In genomic region chr2:236642584-236643291, GRCh38 we compare ENCODE assay signal across 10 cellular contexts.
DNase-seq lines count a peak whose midpoint lies in the region; ATAC-seq and TF ChIP-seq lines count a peak whose summit lies in the region.
"Had no signal": no experiment of that assay in that cellular context is flagged by ENCODE, and none has a peak within 500 bp of the region (broad histone marks: within the 10 kb centered on the region; RNA-seq: fewer than 3 reads in every experiment).

No MANE protein-coding gene starts in this region.

- no peaks in the 10 kb centered on the region for H3K36me3 ChIP-seq in heart right ventricle

- peak overlapping the region in 9 of 10 donors; percentile 20 to 83 (median 61) for H3K27ac ChIP-seq in heart right ventricle

- TF ChIP-seq CTCF in heart right ventricle (IDR thresholded peaks at IDR 0.05) (no peak), retinal pigment epithelial cell (conservative IDR thresholded peaks at IDR 0.05; ENCODE audit: low read depth, low read length) (no peak)

- H3K4me3 Mint-ChIP-seq in stimulated activated memory B cell treated with anti-CD40 and anti-IgM and Interleukin-4, amounts not matched to agents 10 μg/mL and 1 μg/mL and 100 μg/mL, for 72 hours, result no peak overlapping the region
- H3K4me3 Mint-ChIP-seq: naive thymus-derived CD8-positive, alpha-beta T cell had no signal

- peak; percentile 87 to 95 (median 92) for ATAC-seq in heart right ventricle
- no peak for ATAC-seq in HG02885 (IDR thresholded peaks at IDR 0.05; ENCODE audit: poor library complexity, unreplicated experiment)
- ATAC-seq in stimulated activated memory B cell treated with anti-CD40 and anti-IgM and Interleukin-4, amounts not matched to agents 10 μg/mL and 1 μg/mL and 100 μg/mL, for 72 hours, result no peak
- ATAC-seq: naive thymus-derived CD8-positive, alpha-beta T cell had no signal

- H3K4me1 ChIP-seq in heart right ventricle, result peaks cover 0 to 25% (median 7%) of the 10 kb centered on the region in 9 donors

- peaks cover 0 to 29% (median 4%) of the 10 kb centered on the region in 11 donors for H3K9me3 ChIP-seq in heart right ventricle

- no peaks in the 10 kb centered on the region for H3K36me3 Mint-ChIP-seq in stimulated activated memory B cell treated with anti-CD40 and anti-IgM and Interleukin-4, amounts not matched to agents 10 μg/mL and 1 μg/mL and 100 μg/mL, for 72 hours

- H3K9me3 Mint-ChIP-seq in stimulated activated memory B cell treated with anti-CD40 and anti-IgM and Interleukin-4, amounts not matched to agents 10 μg/mL and 1 μg/mL and 100 μg/mL, for 72 hours, result peaks cover 7% of the 10 kb centered on the region

- H3K27me3 ChIP-seq in heart right ventricle, result no peaks in the 10 kb centered on the region

- peaks cover 44% of the 10 kb centered on the region for H3K27me3 Mint-ChIP-seq in stimulated activated memory B cell treated with anti-CD40 and anti-IgM and Interleukin-4, amounts not matched to agents 10 μg/mL and 1 μg/mL and 100 μg/mL, for 72 hours

- DNase-seq in ELR (ENCODE audit: low read depth), result peak; percentile 90
- DNase-seq in amniotic epithelial cell (ENCODE audit: low read depth), result peak; percentile 99
- peak; percentile 74 to 88 for DNase-seq in heart right ventricle
- DNase-seq in retinal pigment epithelial cell (ENCODE audit: low read depth), result peak; percentile 93
- no peak for DNase-seq in inferior parietal cortex (ENCODE audit: extremely low spot score)
- DNase-seq in effector CD8-positive, alpha-beta T cell (lab: John Stamatoyannopoulos, UW), result no peak
- DNase-seq: naive thymus-derived CD8-positive, alpha-beta T cell; NCI-H446 treated with DMSO at 0.1 percent for 48 hours had no signal

- no peak overlapping the region for H3K27ac Mint-ChIP-seq in stimulated activated memory B cell treated with anti-CD40 and anti-IgM and Interleukin-4, amounts not matched to agents 10 μg/mL and 1 μg/mL and 100 μg/mL, for 72 hours
- H3K27ac Mint-ChIP-seq: naive thymus-derived CD8-positive, alpha-beta T cell had no signal

- H3K4me3 ChIP-seq in heart right ventricle (no peak overlapping the region), retinal pigment epithelial cell (ENCODE audit: low read length) (no peak overlapping the region)

- 24 to 31% methylated on average over 23 of the region's 23 CpGs for WGBS in heart right ventricle, 2 donors

- intact Hi-C loops in heart right ventricle (cut with DNase I), result loop anchor here in 1 of 10 donors (5.0 kb wide), 1 partner anchor 70 kb away; no protein-coding TSS in a partner anchor

- H3K4me1 Mint-ChIP-seq in stimulated activated memory B cell treated with anti-CD40 and anti-IgM and Interleukin-4, amounts not matched to agents 10 μg/mL and 1 μg/mL and 100 μg/mL, for 72 hours, result no peaks in the 10 kb centered on the region

Comparison
In these comparisons a context has a peak if more than half of its experiments do, and no peak if none do; other contexts are left out.
1. DNase-seq: peak in ELR (single experiment), amniotic epithelial cell (single experiment), heart right ventricle (2 of 2) and retinal pigment epithelial cell (single experiment); none in inferior parietal cortex (single experiment) and effector CD8-positive, alpha-beta T cell (single experiment).
2. ATAC-seq: peak in heart right ventricle (8 of 8); none in HG02885 (single experiment) and stimulated activated memory B cell treated with anti-CD40 and anti-IgM and Interleukin-4, amounts not matched to agents 10 μg/mL and 1 μg/mL and 100 μg/mL, for 72 hours (single experiment).